In genomic region chr11:111978028-111978771, GRCh38 we compare ENCODE assay signal across 8 cellular contexts. TPM values are rescaled to one million over a fixed set of nuclear protein-coding genes. Genes with fewer than 3 reads are reported as not detected.
DNase-seq lines count a peak whose midpoint lies in the region; ATAC-seq, FAIRE-seq and TF ChIP-seq lines count a peak whose summit lies in the region.

No MANE protein-coding gene starts in this region.

- in situ Hi-C loops in SK-MEL-5 (cut with HindIII; ENCODE audit: low pct_unique_long_range_greater_than_20kb, low sequenced_read_pairs) = no loop called here

- no peak overlapping the region for H2BK120ac ChIP-seq in H1 (replicated peaks; ENCODE audit: low read depth, low read length)

- peak in 1 of 2 donors; percentile 5 for ATAC-seq in lower lobe of right lung
- no peak for ATAC-seq in GM18907 (IDR thresholded peaks at IDR 0.05; ENCODE audit: unreplicated experiment)
- no peak for ATAC-seq in GM18873 (IDR thresholded peaks at IDR 0.05; ENCODE audit: low FRiP score, unreplicated experiment)

- peak overlapping the region; percentile 71 to 99 for H3K4me2 ChIP-seq in H1 (ENCODE audit: insufficient read depth in 1 of 2, low read depth in 2 of 2, low read length in 2 of 2)

- no peak for TF ChIP-seq EP300 in H1 (IDR thresholded peaks at IDR 0.05; ENCODE audit: borderline replicate concordance in 1 of 2, low read depth in 2 of 2, low read length in 2 of 2)

- no peak overlapping the region for H3K23ac ChIP-seq in H1 (ENCODE audit: insufficient read length)

- no peak overlapping the region for H2AK5ac ChIP-seq in H1 (ENCODE audit: low read depth, low read length)

- H3K27ac ChIP-seq in H1 (ENCODE audit: low read depth, low read length) = no peak overlapping the region
- no peak overlapping the region for H3K27ac ChIP-seq in lower lobe of right lung
- peak overlapping the region; percentile 76 to 88 for H3K27ac ChIP-seq in testis

- no peak overlapping the region for H2BK15ac ChIP-seq in H1 (ENCODE audit: low read length)

- FAIRE-seq in H1 (lab: Jason Lieb, UNC) = peak; percentile 96

- H3K4me3 ChIP-seq in H1 (ENCODE audit: extremely low read depth in 1 of 4, insufficient read depth in 2 of 4, low read depth in 3 of 4, low read length in 4 of 4) = peak overlapping the region; percentile 60 to 80 (median 70); a peak in 5 of 8 replicates
- H3K4me3 ChIP-seq in lower lobe of right lung = peak overlapping the region; percentile 69
- peak overlapping the region; percentile 63 to 67 for H3K4me3 ChIP-seq in testis

- no peaks in the 10 kb centered on the region for H3K9me3 ChIP-seq in H1 (ENCODE audit: insufficient read depth in 2 of 2, low read depth in 1 of 2, low read length in 1 of 2)
- H3K9me3 ChIP-seq in lower lobe of right lung = no peaks in the 10 kb centered on the region
- H3K9me3 ChIP-seq in testis = no peaks in the 10 kb centered on the region

- CTCF ChIA-PET in H1 (lab: Charles Lee; ENCODE audit: partially characterized antibody) = interaction anchor here (0.7 to 21.3 kb wide), 13 partner anchors 10 to 211 kb away, joined by 3 to 565 read pairs (median 4); partner anchors contain the start of genes C11orf52 and DIXDC1

- H3K9ac ChIP-seq in H1 (replicated peaks in 1 of 4; ENCODE audit: extremely low read depth in 1 of 4, low read depth in 3 of 4, low read length in 3 of 4) = peak overlapping the region in 2 of 4 experiments; percentile 45 to 51; a peak in 1 of 7 replicates

- no peak overlapping the region for H3K18ac ChIP-seq in H1 (ENCODE audit: extremely low read depth, low read length)

- peak overlapping the region; percentile 37 for H4K91ac ChIP-seq in H1 (replicated peaks; ENCODE audit: insufficient read length, low read length)

- H4K8ac ChIP-seq in H1 (ENCODE audit: extremely low read depth, insufficient read depth, low read length) = no peak overlapping the region

- no peak overlapping the region for H2BK20ac ChIP-seq in H1 (ENCODE audit: low read length)

- H2BK12ac ChIP-seq in H1 (ENCODE audit: low read depth, low read length) = peak overlapping the region; percentile 70; the same call in 1 of the 2 replicates

- 7% methylated on average over 7 of the region's 8 CpGs; no CpG with 5 or more reads in 1 of the 2 experiments for WGBS in H1 (ENCODE audit: extremely low coverage in 1 of 2, insufficient coverage in 1 of 2, insufficient read length in 1 of 2, insufficient replicate concordance in 2 of 2, low coverage in 1 of 2, low lambda C conversion rate in 2 of 2, missing lambda C conversion rate in 1 of 2), 2 experiments
- 11 to 16% methylated on average over 8 of the region's 8 CpGs for WGBS in testis, 2 donors

- peaks cover 0 to 3% (median 0%) of the 10 kb centered on the region in 4 experiments; a peak in 3 of 7 replicates for H3K27me3 ChIP-seq in H1 (replicated peaks in 1 of 4; ENCODE audit: control insufficient read depth in 3 of 4, extremely low read depth in 1 of 4, insufficient read depth in 3 of 4, low read length in 3 of 4)
- no peaks in the 10 kb centered on the region for H3K27me3 ChIP-seq in lower lobe of right lung (ENCODE audit: low read depth)
- H3K27me3 ChIP-seq in testis = no peaks in the 10 kb centered on the region

- H2AFZ ChIP-seq in H1 (ENCODE audit: low read length) = no peak overlapping the region

- H3K79me1 ChIP-seq in H1 (ENCODE audit: low read depth, low read length) = no peaks in the 10 kb centered on the region

- POLR2A ChIA-PET in H1 (lab: Charles Lee; ENCODE audit: partially characterized antibody) = interaction anchor here (0.8 to 2.8 kb wide), 9 partner anchors 9 to 59 kb away, joined by 3 to 22 read pairs (median 4); partner anchors contain the start of genes C11orf52 and DIXDC1

- peak; percentile 42 for DNase-seq in GM04504 (ENCODE audit: low read depth)
- peak; percentile 4 for DNase-seq in SK-MEL-5 (ENCODE audit: low read depth, low spot score)
- DNase-seq in H1 (ENCODE audit: low read depth in 1 of 2, low spot score in 2 of 2) = peak; percentile 50 to 59
- no peak for DNase-seq in lower lobe of right lung
- peak; percentile 83 for DNase-seq in testis
- no peak for DNase-seq in RPMI8226

- H3K36me3 ChIP-seq in H1 (ENCODE audit: control insufficient read depth in 2 of 4, insufficient read depth in 4 of 4, low read length in 3 of 4) (peaks cover 0 to 4% (median 0%) of the 10 kb centered on the region in 4 experiments; a peak in 1 of 8 replicates), lower lobe of right lung (peaks cover 5% of the 10 kb centered on the region), testis (ENCODE audit: low read depth, missing control alignments) (no peaks in the 10 kb centered on the region)

- H3K23me2 ChIP-seq in H1 (ENCODE audit: low read depth, low read length) = peaks cover 12% of the 10 kb centered on the region

- intact Hi-C loops in lower lobe of right lung (cut with DNase I) = no loop called here
- intact Hi-C loops in testis (cut with DNase I; ENCODE audit: low total_unique reads) = loop anchor here (5.0 kb wide), 1 partner anchor 41 kb away; the partner anchor contains the start of gene DIXDC1

- peaks cover 0 to 3% of the 10 kb centered on the region in 2 experiments for H4K20me1 ChIP-seq in H1 (replicated peaks in 1 of 2; ENCODE audit: control insufficient read depth in 1 of 2, insufficient read depth in 2 of 2, low read length in 2 of 2)

- H4K5ac ChIP-seq in H1 (ENCODE audit: insufficient read length, low read depth, low read length) = no peak overlapping the region

- H3K56ac ChIP-seq in H1 (replicated peaks; ENCODE audit: insufficient read length, low read depth, low read length) = no peak overlapping the region

- H3K14ac ChIP-seq in H1 (ENCODE audit: insufficient read length) = no peak overlapping the region

- H3K79me2 ChIP-seq in H1 (ENCODE audit: control insufficient read depth in 1 of 2, insufficient read depth in 2 of 2, low read length in 2 of 2) = no peaks in the 10 kb centered on the region

- TF ChIP-seq POLR2A in H1 (IDR thresholded peaks at IDR 0.05; ENCODE audit: control extremely low read depth in 1 of 2, low read depth in 2 of 2, low read length in 2 of 2) = peak in 1 of 2 experiments; percentile 23; a peak in 1 of 3 replicates
- TF ChIP-seq POLR2A in testis (IDR thresholded peaks at IDR 0.05) = no peak

- no peak overlapping the region for H2BK5ac ChIP-seq in H1 (ENCODE audit: low read depth, low read length)

- no peak overlapping the region for H3K4ac ChIP-seq in H1 (replicated peaks; ENCODE audit: insufficient read length, low read depth, low read length)

- TF ChIP-seq RAD21 in H1 (IDR thresholded peaks at IDR 0.05 in 1 of 2, conservative IDR thresholded peaks at IDR 0.05 in 1 of 2; ENCODE audit: low read depth in 2 of 2, low read length in 2 of 2) = no peak; a peak in 1 of 4 replicates

- TF ChIP-seq CTCF in H1 (IDR thresholded peaks at IDR 0.05; ENCODE audit: control extremely low read depth in 1 of 3, insufficient read depth in 1 of 3, low read depth in 1 of 3, low read length in 3 of 3) (no peak), lower lobe of right lung (IDR thresholded peaks at IDR 0.05) (no peak), testis (IDR thresholded peaks at IDR 0.05) (peak in 1 of 3 experiments; percentile 9)

- H3K4me1 ChIP-seq in H1 (replicated peaks in 1 of 4; ENCODE audit: control insufficient read depth in 3 of 4, insufficient read depth in 4 of 4, low read length in 3 of 4) = peaks cover 12 to 20% (median 16%) of the 10 kb centered on the region in 4 experiments; a peak in 6 of 7 replicates
- peaks cover 36% of the 10 kb centered on the region for H3K4me1 ChIP-seq in lower lobe of right lung
- H3K4me1 ChIP-seq in testis = no peaks in the 10 kb centered on the region

RNA-seq across cellular contexts. Expression of gene DIXDC1, which starts 41.1 kb away (rescaled TPM):
- total RNA-seq in SK-MEL-5 (2014; rRNA removed; shearing (Covaris generic)) = 5.3 and 5.4 TPM in 2 replicates
- polyA plus RNA-seq in SK-MEL-5 (2015; cell fraction: cytosol; rRNA removed) = 4.7 and 6.5 TPM in 2 replicates
- 4.0 and 5.7 TPM in 2 replicates for polyA plus RNA-seq in SK-MEL-5 (2015; cell fraction: nucleus; rRNA removed)
- total RNA-seq in H1 (2021; fragmentation: NEBNext Ultra II Directional; extraction: Animal tissue kit (Norgen Biotek cat#: 25700)) = 15.4 and 17.1 TPM in 2 replicates
- polyA plus RNA-seq in H1 (2011; rRNA removed) = 4.8 and 5.9 TPM in 2 replicates
- polyA plus RNA-seq in H1 (2011; cell fraction: cytosol; rRNA removed) = 8.9 TPM
- polyA plus RNA-seq in H1 (2011; cell fraction: nucleus; rRNA removed) = 8.7 TPM
- polyA plus RNA-seq in H1 (2012, experiment 1 of 2) = 8.7 to 9.8 TPM (median 9.4 TPM) in 4 replicates
- 1.2 TPM for polyA plus RNA-seq in H1 (2012, experiment 2 of 2)
- 7.7 TPM for polyA plus RNA-seq in H1 (2013, experiment 1 of 2)
- 6.8 TPM for polyA plus RNA-seq in H1 (2013, experiment 2 of 2)
- polyA minus RNA-seq in H1 (2011; rRNA and poly(A)+ RNA removed) = 20.2 and 24.9 TPM in 2 replicates
- 11.9 TPM for polyA minus RNA-seq in H1 (2011; cell fraction: cytosol; rRNA and poly(A)+ RNA removed)
- polyA minus RNA-seq in H1 (2011; cell fraction: nucleus; rRNA and poly(A)+ RNA removed) = 26.2 TPM
- 13.2 TPM for total RNA-seq in lower lobe of right lung
- total RNA-seq in testis = 10 to 100 TPM; 21.8 to 26.6 TPM
- 49.5 TPM for polyA plus RNA-seq in testis (ENCODE audit: insufficient read depth, low read depth, low replicate concordance)

RNA-seq across cellular contexts. Expression of gene DLAT, which starts 47.0 kb away (rescaled TPM):
- 50.2 and 51.1 TPM in 2 replicates for total RNA-seq in SK-MEL-5 (2014; rRNA removed; shearing (Covaris generic))
- 32.0 and 38.7 TPM in 2 replicates for polyA plus RNA-seq in SK-MEL-5 (2015; cell fraction: cytosol; rRNA removed)
- 15.5 and 16.0 TPM in 2 replicates for polyA plus RNA-seq in SK-MEL-5 (2015; cell fraction: nucleus; rRNA removed)
- total RNA-seq in H1 (2021; fragmentation: NEBNext Ultra II Directional; extraction: Animal tissue kit (Norgen Biotek cat#: 25700)) = 61.2 and 66.2 TPM in 2 replicates
- polyA plus RNA-seq in H1 (2011; rRNA removed) (17.3 and 23.1 TPM in 2 replicates), testis (ENCODE audit: insufficient read depth, low read depth, low replicate concordance) (23.2 TPM)
- 27.8 TPM for polyA plus RNA-seq in H1 (2011; cell fraction: cytosol; rRNA removed)
- polyA plus RNA-seq in H1 (2011; cell fraction: nucleus; rRNA removed) = 18.5 TPM
- polyA plus RNA-seq in H1 (2012, experiment 1 of 2) = 33.2 to 40.8 TPM (median 37.6 TPM) in 4 replicates
- polyA plus RNA-seq in H1 (2012, experiment 2 of 2) = 9.9 TPM
- 34.8 TPM for polyA plus RNA-seq in H1 (2013, experiment 1 of 2)
- 34.4 TPM for polyA plus RNA-seq in H1 (2013, experiment 2 of 2)
- 43.1 and 43.7 TPM in 2 replicates for polyA minus RNA-seq in H1 (2011; rRNA and poly(A)+ RNA removed)
- polyA minus RNA-seq in H1 (2011; cell fraction: cytosol; rRNA and poly(A)+ RNA removed) = 29.4 TPM
- polyA minus RNA-seq in H1 (2011; cell fraction: nucleus; rRNA and poly(A)+ RNA removed) = 33.4 TPM
- total RNA-seq in lower lobe of right lung (26.1 TPM), testis (10 to 100 TPM; 20.9 to 21.9 TPM)

RNA-seq across cellular contexts. Expression of gene C11orf52, which starts 59.5 kb away (rescaled TPM):
- not detected in 2 replicates for total RNA-seq in SK-MEL-5 (2014; rRNA removed; shearing (Covaris generic))
- polyA plus RNA-seq in SK-MEL-5 (2015; cell fraction: cytosol; rRNA removed) = not detected in 2 replicates
- polyA plus RNA-seq in SK-MEL-5 (2015; cell fraction: nucleus; rRNA removed) = not detected in 2 replicates
- total RNA-seq in H1 (2021; fragmentation: NEBNext Ultra II Directional; extraction: Animal tissue kit (Norgen Biotek cat#: 25700)) = 1.7 and 2.2 TPM in 2 replicates
- polyA plus RNA-seq in H1 (2011; rRNA removed) (2.7 and 3.4 TPM in 2 replicates), testis (ENCODE audit: insufficient read depth, low read depth, low replicate concordance) (1.6 TPM)
- polyA plus RNA-seq in H1 (2011; cell fraction: cytosol; rRNA removed) = 3.1 TPM
- polyA plus RNA-seq in H1 (2011; cell fraction: nucleus; rRNA removed) = 5.2 TPM
- 2.0 to 3.5 TPM (median 3.1 TPM) in 4 replicates for polyA plus RNA-seq in H1 (2012, experiment 1 of 2)
- 2.5 TPM for polyA plus RNA-seq in H1 (2012, experiment 2 of 2)
- polyA plus RNA-seq in H1 (2013, experiment 1 of 2) = 1.5 TPM
- polyA plus RNA-seq in H1 (2013, experiment 2 of 2) = 1.5 TPM
- polyA minus RNA-seq in H1 (2011; rRNA and poly(A)+ RNA removed) = 1.7 and 2.3 TPM in 2 replicates
- 2.2 TPM for polyA minus RNA-seq in H1 (2011; cell fraction: cytosol; rRNA and poly(A)+ RNA removed)
- 2.0 TPM for polyA minus RNA-seq in H1 (2011; cell fraction: nucleus; rRNA and poly(A)+ RNA removed)
- total RNA-seq in lower lobe of right lung (14.6 TPM), testis (1 to 10 TPM; 1.4 to 2.0 TPM)

Comparison
In these comparisons a context has a peak if more than half of its experiments do, and no peak if none do; other contexts are left out.
1. DNase-seq: peak in GM04504 (single experiment), SK-MEL-5 (single experiment), H1 (2 of 2) and testis (single experiment); none in lower lobe of right lung (single experiment) and RPMI8226 (single experiment).
2. H3K27ac ChIP-seq: peak in testis (2 of 2); none in H1 (single experiment) and lower lobe of right lung (single experiment).
3. Peak in every context shown above with its lines, with median percentiles within 50 percentile points of each other: H3K4me3 ChIP-seq.